19 cellular contexts compared by ENCODE assay signal in genomic region chr11:108872781-108873291, GRCh38.
A peak's percentile ranks its signal among the peaks of the same experiment; 100 is the strongest.
DNase-seq lines count a peak whose midpoint lies in the region; ATAC-seq and TF ChIP-seq lines count a peak whose summit lies in the region.
"Had no signal": no experiment of that assay in that cellular context is flagged by ENCODE, and none has a peak within 500 bp of the region (broad histone marks: within the 10 kb centered on the region; RNA-seq: fewer than 3 reads in every experiment).

No MANE protein-coding gene starts in this region.

- H3K4me1 ChIP-seq in mammary epithelial cell (ENCODE audit: insufficient read depth, low read length) (peaks cover 15% of the 10 kb centered on the region), Caco-2 (no peaks in the 10 kb centered on the region)
- H3K4me1 ChIP-seq: parathyroid adenoma had no signal

- H3K27me3 Mint-ChIP-seq in activated CD8-positive, alpha-beta T cell treated with anti-CD3 and anti-CD28 coated beads for 36 hours, result no peaks in the 10 kb centered on the region
- H3K27me3 Mint-ChIP-seq in activated CD8-positive, alpha-beta T cell treated with anti-CD3 and anti-CD28 coated beads, Interleukin-2, amount 10 ng/mL, durations not matched to agents 7 days and 5 days (ENCODE audit: low read depth), result no peaks in the 10 kb centered on the region
- no peaks in the 10 kb centered on the region for H3K27me3 Mint-ChIP-seq in Caco-2 (ENCODE audit: insufficient read depth, unreplicated experiment)

- no peaks in the 10 kb centered on the region for H3K9me3 ChIP-seq in mammary epithelial cell (replicated peaks; ENCODE audit: insufficient read depth, low read length)
- H3K9me3 ChIP-seq in neural cell (ENCODE audit: low read length), result no peaks in the 10 kb centered on the region
- no peaks in the 10 kb centered on the region for H3K9me3 ChIP-seq in Caco-2
- H3K9me3 ChIP-seq: esophagus squamous epithelium had no signal

- POLR2A ChIA-PET in activated CD8-positive, alpha-beta T cell treated with anti-CD3 and anti-CD28 coated beads for 36 hours (lab: Charles Lee), result no interaction called here
- POLR2A ChIA-PET in activated CD8-positive, alpha-beta T cell treated with anti-CD3 and anti-CD28 coated beads, Interleukin-2, amount 10 ng/mL, durations not matched to agents 7 days and 5 days (lab: Charles Lee), result no interaction called here
- POLR2A ChIA-PET in Caco-2 (lab: Charles Lee), result no interaction called here
- POLR2A ChIA-PET in RWPE1 (lab: Yijun Ruan, JAX; ENCODE audit: low non-redundant PET), result no interaction called here

- in situ Hi-C loops in mammary epithelial cell (cut with MboI; ENCODE audit: low sequenced_read_pairs in 2 of 2), result loop anchor here in 1 of 2 donors (25.0 kb wide), 1 partner anchor 186 kb away; no protein-coding TSS in a partner anchor

- no TSS peak for BruUV-seq in mammary epithelial cell (replicated peaks; lab: Mats Ljungman, UMichigan)
- no TSS peak for BruUV-seq in Caco-2 (replicated peaks; lab: Mats Ljungman, UMichigan)

- no peaks in the 10 kb centered on the region for H3K36me3 ChIP-seq in mammary epithelial cell (ENCODE audit: insufficient read depth, low read length)
- H3K36me3 ChIP-seq in neural cell (ENCODE audit: insufficient read depth, low read length), result no peaks in the 10 kb centered on the region
- no peaks in the 10 kb centered on the region for H3K36me3 ChIP-seq in Caco-2 (ENCODE audit: control insufficient read depth, insufficient read depth, low read length)
- H3K36me3 ChIP-seq: esophagus squamous epithelium had no signal

- no peaks in the 10 kb centered on the region for H3K79me2 ChIP-seq in mammary epithelial cell (ENCODE audit: insufficient read depth, low read length)
- H3K79me2 ChIP-seq in neural cell (replicated peaks; ENCODE audit: insufficient read depth, low read length), result no peaks in the 10 kb centered on the region
- H3K79me2 ChIP-seq: parathyroid adenoma had no signal

- 75% methylated on average over 3 of the region's 3 CpGs for WGBS in mammary epithelial cell (ENCODE audit: low coverage, missing lambda C conversion rate)

- H2AFZ ChIP-seq in mammary epithelial cell (ENCODE audit: low read depth, low read length) (no peak overlapping the region), neural cell (ENCODE audit: low read depth, low read length) (no peak overlapping the region)
- H2AFZ ChIP-seq: parathyroid adenoma had no signal

- H3K4me3 ChIP-seq in mammary epithelial cell (replicated peaks in 1 of 3; ENCODE audit: insufficient read depth in 1 of 3, low read depth in 2 of 3, low read length in 3 of 3) (no peak overlapping the region), neural cell (ENCODE audit: low read length) (no peak overlapping the region), Caco-2 (ENCODE audit: low read depth, low read length) (no peak overlapping the region)
- H3K4me3 ChIP-seq: coronary artery, esophagus squamous epithelium had no signal

- TF ChIP-seq EP300 in neural cell (conservative IDR thresholded peaks at IDR 0.05; ENCODE audit: poor library complexity, severe bottlenecking), result no peak

- H3K4me1 Mint-ChIP-seq in activated CD8-positive, alpha-beta T cell treated with anti-CD3 and anti-CD28 coated beads for 36 hours (ENCODE audit: low read depth), result peaks cover 32% of the 10 kb centered on the region
- peaks cover 34% of the 10 kb centered on the region for H3K4me1 Mint-ChIP-seq in activated CD8-positive, alpha-beta T cell treated with anti-CD3 and anti-CD28 coated beads, Interleukin-2, amount 10 ng/mL, durations not matched to agents 7 days and 5 days (ENCODE audit: low read depth)
- H3K4me1 Mint-ChIP-seq in Caco-2 (ENCODE audit: low read depth, unreplicated experiment), result no peaks in the 10 kb centered on the region

- dilution Hi-C loops in mammary epithelial cell (cut with HindIII; ENCODE audit: low sequenced_read_pairs), result no loop called here

- H3K4me3 Mint-ChIP-seq in activated CD8-positive, alpha-beta T cell treated with anti-CD3 and anti-CD28 coated beads for 36 hours, result no peak overlapping the region
- no peak overlapping the region for H3K4me3 Mint-ChIP-seq in activated CD8-positive, alpha-beta T cell treated with anti-CD3 and anti-CD28 coated beads, Interleukin-2, amount 10 ng/mL, durations not matched to agents 7 days and 5 days
- H3K4me3 Mint-ChIP-seq in Caco-2 (ENCODE audit: unreplicated experiment), result no peak overlapping the region
- H3K4me3 Mint-ChIP-seq: T-helper 2 cell treated with Interferon-gamma antibody and Interleukin-4, amounts not matched to agents 5 μg/mL and 100 μg/mL, for 36 hours had no signal

- CTCF ChIA-PET in activated CD8-positive, alpha-beta T cell treated with anti-CD3 and anti-CD28 coated beads for 36 hours (lab: Charles Lee), result no interaction called here
- CTCF ChIA-PET in activated CD8-positive, alpha-beta T cell treated with anti-CD3 and anti-CD28 coated beads, Interleukin-2, amount 10 ng/mL, durations not matched to agents 7 days and 5 days (lab: Charles Lee), result no interaction called here
- CTCF ChIA-PET in mammary epithelial cell (lab: Charles Lee; ENCODE audit: low non-redundant PET) (no interaction called here), Caco-2 (lab: Charles Lee) (no interaction called here), RWPE1 (lab: Yijun Ruan, JAX) (no interaction called here)

- intact Hi-C loops in activated CD8-positive, alpha-beta T cell treated with anti-CD3 and anti-CD28 coated beads for 36 hours (cut with micrococcal nuclease), result no loop called here
- intact Hi-C loops in mammary epithelial cell (cut with micrococcal nuclease), result no loop called here
- intact Hi-C loops in Caco-2 (cut with micrococcal nuclease; ENCODE audit: unreplicated experiment), result loop anchor here (5.0 kb wide), 1 partner anchor 824 kb away; no protein-coding TSS in a partner anchor

- TF ChIP-seq RAD21 in neural cell (conservative IDR thresholded peaks at IDR 0.05), result no peak

- DNase-seq in activated CD8-positive, alpha-beta T cell treated with anti-CD3 and anti-CD28 coated beads for 36 hours, result no peak
- no peak for DNase-seq in activated CD8-positive, alpha-beta T cell treated with anti-CD3 and anti-CD28 coated beads, Interleukin-2, amount 10 ng/mL, durations not matched to agents 7 days and 5 days
- DNase-seq in M059J (ENCODE audit: low read depth) (peak; percentile 55), mammary epithelial cell (peak; percentile 64), Caco-2 (no peak), RWPE1 (ENCODE audit: low spot score) (no peak)
- DNase-seq: activated CD4-positive, alpha-beta T cell treated with anti-CD3 and anti-CD28 coated beads for 4 hours; amygdala; esophagus squamous epithelium; GF-D8; kidney glomerular epithelial cell; NCI-H1092 treated with DMSO at 0.1 percent for 48 hours; NK-92 treated with Interleukin-12 subunit alpha and Interleukin-12 subunit beta, amount 100 ng/mL, for 24 hours; SHP77 treated with DMSO at 0.1 percent for 48 hours had no signal

- peak; percentile 20 for ATAC-seq in activated CD8-positive, alpha-beta T cell treated with anti-CD3 and anti-CD28 coated beads for 36 hours
- ATAC-seq in activated CD8-positive, alpha-beta T cell treated with anti-CD3 and anti-CD28 coated beads, Interleukin-2, amount 10 ng/mL, durations not matched to agents 7 days and 5 days, result no peak
- ATAC-seq in HG02981 (IDR thresholded peaks at IDR 0.05; ENCODE audit: unreplicated experiment), result no peak

- H3K27me3 ChIP-seq in mammary epithelial cell (ENCODE audit: insufficient read depth, low read length), result no peaks in the 10 kb centered on the region
- H3K27me3 ChIP-seq in neural cell (ENCODE audit: insufficient read depth, low read depth, low read length), result no peaks in the 10 kb centered on the region
- H3K27me3 ChIP-seq in Caco-2 (replicated peaks; ENCODE audit: control insufficient read depth, insufficient read depth, low read length), result no peaks in the 10 kb centered on the region
- H3K27me3 ChIP-seq: esophagus squamous epithelium had no signal

- peak overlapping the region; percentile 7 for H3K4me2 ChIP-seq in mammary epithelial cell (ENCODE audit: insufficient read depth, low read depth, low read length)
- H3K4me2 ChIP-seq in neural cell (ENCODE audit: low read length), result no peak overlapping the region

- no peaks in the 10 kb centered on the region for H3K9me2 ChIP-seq in neural cell (ENCODE audit: insufficient read depth, low read length)

- H3K27ac ChIP-seq in mammary epithelial cell (ENCODE audit: insufficient read depth, low read depth, low read length) (peak overlapping the region; percentile 25), neural cell (ENCODE audit: low read length) (peak overlapping the region; percentile 18), RWPE1 (no peak overlapping the region)
- H3K27ac ChIP-seq: coronary artery, esophagus squamous epithelium, parathyroid adenoma had no signal

- H3K9me3 Mint-ChIP-seq in activated CD8-positive, alpha-beta T cell treated with anti-CD3 and anti-CD28 coated beads for 36 hours, result no peaks in the 10 kb centered on the region
- no peaks in the 10 kb centered on the region for H3K9me3 Mint-ChIP-seq in activated CD8-positive, alpha-beta T cell treated with anti-CD3 and anti-CD28 coated beads, Interleukin-2, amount 10 ng/mL, durations not matched to agents 7 days and 5 days (ENCODE audit: insufficient read depth)
- H3K9me3 Mint-ChIP-seq in Caco-2 (ENCODE audit: unreplicated experiment), result no peaks in the 10 kb centered on the region
- H3K9me3 Mint-ChIP-seq: T-helper 2 cell treated with Interferon-gamma antibody and Interleukin-4, amounts not matched to agents 5 μg/mL and 100 μg/mL, for 36 hours had no signal

- peak overlapping the region; percentile 8 for H3K27ac Mint-ChIP-seq in activated CD8-positive, alpha-beta T cell treated with anti-CD3 and anti-CD28 coated beads for 36 hours
- H3K27ac Mint-ChIP-seq in activated CD8-positive, alpha-beta T cell treated with anti-CD3 and anti-CD28 coated beads, Interleukin-2, amount 10 ng/mL, durations not matched to agents 7 days and 5 days, result no peak overlapping the region
- H3K27ac Mint-ChIP-seq in Caco-2 (ENCODE audit: unreplicated experiment), result no peak overlapping the region
- H3K27ac Mint-ChIP-seq: T-helper 2 cell treated with Interferon-gamma antibody and Interleukin-4, amounts not matched to agents 5 μg/mL and 100 μg/mL, for 36 hours had no signal

- no peak for TF ChIP-seq CTCF in activated CD8-positive, alpha-beta T cell treated with anti-CD3 and anti-CD28 coated beads for 36 hours (IDR thresholded peaks at IDR 0.05)
- no peak for TF ChIP-seq CTCF in mammary epithelial cell (conservative IDR thresholded peaks at IDR 0.05 in 1 of 2, IDR thresholded peaks at IDR 0.05 in 1 of 2; ENCODE audit: extremely low read depth in 1 of 2, insufficient read depth in 1 of 2, low read depth in 1 of 2, low read length in 2 of 2)
- TF ChIP-seq CTCF in neural cell (IDR thresholded peaks at IDR 0.05; ENCODE audit: poor library complexity, severe bottlenecking), result no peak
- no peak for TF ChIP-seq CTCF in Caco-2 (IDR thresholded peaks at IDR 0.05; ENCODE audit: insufficient read depth in 1 of 2, low read depth in 1 of 2, low read length in 1 of 2, severe bottlenecking in 1 of 2, unreplicated experiment in 1 of 2)
- no peak for TF ChIP-seq CTCF in RWPE1 (conservative IDR thresholded peaks at IDR 0.05; ENCODE audit: low read depth)

- no peaks in the 10 kb centered on the region for H4K20me1 ChIP-seq in mammary epithelial cell (ENCODE audit: insufficient read depth, low read length)
- no peaks in the 10 kb centered on the region for H4K20me1 ChIP-seq in neural cell (ENCODE audit: insufficient read depth)

- H3K9ac ChIP-seq in mammary epithelial cell (ENCODE audit: insufficient read depth, low read length) (no peak overlapping the region), neural cell (ENCODE audit: low read length) (no peak overlapping the region)
- H3K9ac ChIP-seq: parathyroid adenoma had no signal

- peaks cover 3% of the 10 kb centered on the region for H3K36me3 Mint-ChIP-seq in activated CD8-positive, alpha-beta T cell treated with anti-CD3 and anti-CD28 coated beads for 36 hours (ENCODE audit: low read depth)
- H3K36me3 Mint-ChIP-seq in activated CD8-positive, alpha-beta T cell treated with anti-CD3 and anti-CD28 coated beads, Interleukin-2, amount 10 ng/mL, durations not matched to agents 7 days and 5 days (ENCODE audit: low read depth), result peaks cover 4% of the 10 kb centered on the region
- H3K36me3 Mint-ChIP-seq in Caco-2 (ENCODE audit: insufficient read depth, unreplicated experiment), result no peaks in the 10 kb centered on the region

- no peaks in the 10 kb centered on the region for H3F3A ChIP-seq in neural cell (ENCODE audit: insufficient read depth, low read length, poor library complexity, severe bottlenecking)

Comparison
In these comparisons a context has a peak if more than half of its experiments do, and no peak if none do; other contexts are left out.
1. DNase-seq: peak in M059J (single experiment) and mammary epithelial cell (single experiment); none in activated CD8-positive, alpha-beta T cell treated with anti-CD3 and anti-CD28 coated beads for 36 hours (single experiment), activated CD8-positive, alpha-beta T cell treated with anti-CD3 and anti-CD28 coated beads, Interleukin-2, amount 10 ng/mL, durations not matched to agents 7 days and 5 days (single experiment), Caco-2 (0 of 2) and RWPE1 (single experiment).